2 cellular contexts compared by ENCODE assay signal in the genomic region with DNA sequence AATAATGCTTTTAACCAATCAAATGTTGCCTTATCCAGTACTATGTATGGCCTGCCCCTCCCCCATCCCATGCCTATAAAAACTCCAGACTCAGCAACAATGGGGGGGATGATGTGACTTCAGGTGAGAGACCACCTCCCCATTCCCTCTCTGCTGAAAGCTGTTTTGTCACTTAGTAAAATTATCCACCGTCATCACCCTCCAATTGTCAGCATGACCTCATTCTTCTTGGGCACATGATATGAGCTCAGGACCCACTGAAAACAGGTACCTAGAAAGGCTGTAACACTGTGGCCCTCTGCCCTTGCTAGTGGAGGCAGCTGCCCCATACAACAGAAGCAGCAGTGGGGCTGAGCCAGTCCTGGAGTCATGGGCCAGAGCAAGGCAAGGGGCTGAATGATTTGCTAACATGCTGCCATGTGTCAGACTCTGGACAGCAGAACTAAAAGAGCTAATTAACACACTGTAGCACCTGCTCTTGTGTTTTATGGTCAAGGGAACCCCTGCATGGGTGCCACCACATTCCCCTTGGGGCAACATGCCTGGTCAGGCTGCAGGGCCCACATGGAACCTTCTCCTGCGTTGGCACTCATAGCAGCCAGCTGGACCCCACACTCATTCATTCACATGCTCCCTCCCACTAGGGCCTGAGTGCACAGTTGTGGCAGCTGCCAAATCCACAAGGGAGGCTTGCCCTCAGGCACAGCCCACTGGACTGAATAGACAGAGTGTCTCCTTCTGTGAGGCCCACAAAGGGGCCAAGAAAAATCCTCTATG.
TF ChIP-seq lines count a peak whose summit lies in the region.

No MANE protein-coding gene starts in this region.

TF ChIP-seq in HEK293T, 16 proteins besides CTCF, POLR2A, EP300 and RAD21:
- TF ChIP-seq FOXM1 (IDR thresholded peaks at IDR 0.05; ENCODE audit: borderline replicate concordance) (peak; percentile 15; the same call in 1 of the 2 replicates), LEF1 (IDR thresholded peaks at IDR 0.05; ENCODE audit: borderline replicate concordance) (no peak; the same call in 1 of the 2 replicates), L3MBTL2 (conservative IDR thresholded peaks at IDR 0.05) (no peak), HDGF (IDR thresholded peaks at IDR 0.05; ENCODE audit: borderline replicate concordance) (no peak), NFRKB (IDR thresholded peaks at IDR 0.05) (no peak), ELF4 (IDR thresholded peaks at IDR 0.05) (no peak), SUZ12 (IDR thresholded peaks at IDR 0.05) (no peak), CTBP1 (IDR thresholded peaks at IDR 0.05; ENCODE audit: borderline replicate concordance) (no peak), ARNT (IDR thresholded peaks at IDR 0.05) (peak; percentile 17; the same call in 1 of the 2 replicates), BHLHE40 (IDR thresholded peaks at IDR 0.05; ENCODE audit: borderline replicate concordance) (no peak)

TF ChIP-seq in H1, 55 proteins besides CTCF, POLR2A, EP300 and RAD21:
- TF ChIP-seq KDM1A (IDR thresholded peaks at IDR 0.05; ENCODE audit: borderline replicate concordance, low read length): no peak
- no peak for TF ChIP-seq SAP30 (IDR thresholded peaks at IDR 0.05; ENCODE audit: insufficient read depth, insufficient replicate concordance, low read length)
- no peak for TF ChIP-seq POU5F1 (IDR thresholded peaks at IDR 0.05; ENCODE audit: low read depth, low read length)
- TF ChIP-seq POLR2AphosphoS5 (IDR thresholded peaks at IDR 0.05; ENCODE audit: low read depth, low read length): no peak
- no peak for TF ChIP-seq TEAD4 (IDR thresholded peaks at IDR 0.05; ENCODE audit: low read depth, low read length)
- TF ChIP-seq SIX5 (IDR thresholded peaks at IDR 0.05; ENCODE audit: low read depth, low read length): no peak
- TF ChIP-seq CBX5 (IDR thresholded peaks at IDR 0.05; ENCODE audit: low read depth, low read length): no peak
- TF ChIP-seq KDM4A (IDR thresholded peaks at IDR 0.05; ENCODE audit: low read depth, low read length, severe bottlenecking): no peak
- TF ChIP-seq TAF1 (IDR thresholded peaks at IDR 0.05; ENCODE audit: low read depth, low read length): no peak
